Comparison of ENCODE assay signal across 12 cellular contexts in the genomic region with DNA sequence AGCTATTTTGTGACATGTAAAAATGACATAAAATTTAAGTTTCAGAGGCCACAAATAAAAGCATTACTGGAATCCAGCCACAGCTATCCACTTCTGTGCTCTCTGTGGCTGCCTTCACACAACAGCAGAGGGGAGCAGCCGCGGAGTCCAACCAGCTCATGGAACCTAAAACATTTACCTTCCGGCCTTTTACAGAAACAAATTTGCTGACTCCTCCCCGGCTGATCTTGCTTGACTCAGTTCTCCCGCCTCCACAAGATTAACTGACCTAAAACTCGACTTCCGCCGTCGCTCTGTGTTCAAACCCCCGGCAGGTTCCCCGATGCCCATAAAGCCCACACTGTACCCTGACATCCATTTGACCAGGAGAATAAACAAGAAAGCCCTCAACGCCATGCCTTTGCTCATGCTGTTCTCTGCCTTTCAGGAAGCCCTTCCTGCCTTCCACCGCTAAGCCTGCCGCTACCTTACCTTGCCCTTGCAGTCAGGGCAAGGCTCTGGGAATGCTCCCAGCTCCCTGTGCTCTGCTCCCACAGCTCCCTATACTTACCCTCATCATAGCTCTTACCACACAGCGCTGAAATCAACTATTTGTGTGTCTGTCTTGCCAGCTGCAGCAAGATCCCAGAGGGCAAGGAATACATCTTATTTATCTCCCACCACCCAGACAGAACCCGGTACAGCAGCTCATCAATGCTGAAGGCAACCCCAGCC. TPM values are rescaled to one million over a fixed set of nuclear protein-coding genes. Genes with fewer than 3 reads are reported as not detected.
A peak's percentile ranks its signal among the peaks of the same experiment; 100 is the strongest.
DNase-seq lines count a peak whose midpoint lies in the region; ATAC-seq and TF ChIP-seq lines count a peak whose summit lies in the region.
"Had no signal": no experiment of that assay in that cellular context is flagged by ENCODE, and none has a peak within 500 bp of the region (broad histone marks: within the 10 kb centered on the region; RNA-seq: fewer than 3 reads in every experiment).

No MANE protein-coding gene starts in this region.

- POLR2A ChIA-PET in Panc1 (lab: Charles Lee) = no interaction called here

- peaks cover 19% of the 10 kb centered on the region for H3F3A ChIP-seq in GM23248 (ENCODE audit: insufficient read depth)

- intact Hi-C loops in Panc1 (cut with micrococcal nuclease; ENCODE audit: unreplicated experiment) = no loop called here

- H3K36me3 ChIP-seq in Panc1 (ENCODE audit: control insufficient read depth, insufficient read depth, low read length) (no peaks in the 10 kb centered on the region), GM23248 (ENCODE audit: low read depth) (no peaks in the 10 kb centered on the region)

- no peaks in the 10 kb centered on the region for H3K9me3 Mint-ChIP-seq in osteocyte (ENCODE audit: unreplicated experiment)

- H3K4me1 ChIP-seq in Panc1 (ENCODE audit: control insufficient read depth, insufficient read depth, low read length) (peaks cover 10% of the 10 kb centered on the region), GM23248 (ENCODE audit: insufficient read depth) (peaks cover 23% of the 10 kb centered on the region)

- no peak overlapping the region for H3K9ac ChIP-seq in GM23248

- H3K4me1 Mint-ChIP-seq in osteocyte (ENCODE audit: unreplicated experiment) = peaks cover 73% of the 10 kb centered on the region

- H3K4me3 ChIP-seq in Panc1 (ENCODE audit: low read depth in 2 of 2, low read length in 2 of 2) = no peak overlapping the region
- no peak overlapping the region for H3K4me3 ChIP-seq in GM23248

- no peaks in the 10 kb centered on the region for H3K27me3 ChIP-seq in Panc1 (ENCODE audit: control insufficient read depth, insufficient read depth, low read length)
- H3K27me3 ChIP-seq in GM23248 (replicated peaks; ENCODE audit: insufficient read depth) = no peaks in the 10 kb centered on the region

- in situ Hi-C loops in Panc1 (cut with HindIII; ENCODE audit: low pct_unique_long_range_greater_than_20kb, low sequenced_read_pairs) = no loop called here
- in situ Hi-C loops in GM23248 (cut with MboI) = no loop called here

- peaks cover 97% of the 10 kb centered on the region for H3K79me2 ChIP-seq in GM23248 (ENCODE audit: insufficient read depth)

- H3K27ac Mint-ChIP-seq in osteocyte (ENCODE audit: unreplicated experiment) = peak overlapping the region; percentile 70

- H4K20me1 ChIP-seq in GM23248 (ENCODE audit: insufficient read depth) = no peaks in the 10 kb centered on the region

- no peak overlapping the region for H2AFZ ChIP-seq in GM23248

- DNase-seq in ELF-1 (ENCODE audit: low read depth, low spot score) (peak; percentile 36), Panc1 (ENCODE audit: low read depth, low spot score) (no peak), fibroblast of peridontal ligament (ENCODE audit: extremely low read depth) (peak; percentile 52), osteocyte (ENCODE audit: extremely low spot score, unreplicated experiment) (no peak), NCI-H2196 treated with DMSO at 0.1 percent for 48 hours (lab: John Stamatoyannopoulos, UW; ENCODE audit: unreplicated experiment) (no peak), NCI-H1436 treated with DMSO at 0.1 percent for 48 hours (lab: John Stamatoyannopoulos, UW) (no peak), GM23248 (no peak)
- DNase-seq: activated CD4-positive, alpha-beta T cell treated with anti-CD3 and anti-CD28 coated beads for 48 hours; activated gamma-delta T cell treated with Interleukin-2 at 50 U/mL for 16 hours; central memory CD4-positive, alpha-beta T cell; NCI-H2081 treated with DMSO at 0.1 percent for 48 hours; substantia nigra had no signal

- H3K27me3 Mint-ChIP-seq in osteocyte (ENCODE audit: unreplicated experiment) = no peaks in the 10 kb centered on the region

- CTCF ChIA-PET in Panc1 (lab: Charles Lee) = no interaction called here

- H3K4me2 ChIP-seq in GM23248 (ENCODE audit: unreplicated experiment) = no peak overlapping the region

- ATAC-seq in Panc1 = no peak

- no peak overlapping the region for H3K27ac ChIP-seq in Panc1 (ENCODE audit: low read length)
- H3K27ac ChIP-seq in GM23248 = no peak overlapping the region

- H3K36me3 Mint-ChIP-seq in osteocyte (ENCODE audit: unreplicated experiment) = no peaks in the 10 kb centered on the region

- no peak overlapping the region for H3K4me3 Mint-ChIP-seq in osteocyte (ENCODE audit: unreplicated experiment)

- WGBS in GM23248 (ENCODE audit: low coverage in 1 of 2, low lambda C conversion rate in 2 of 2, missing lambda C conversion rate in 2 of 2), 2 experiments = 89 to 91% methylated on average over 16 of the region's 16 CpGs

- TSS peak; percentile 8 for BruUV-seq in Panc1 (replicated peaks; lab: Mats Ljungman, UMichigan)

- TF ChIP-seq CTCF in Panc1 (IDR thresholded peaks at IDR 0.05) = no peak
- TF ChIP-seq CTCF in osteocyte (IDR thresholded peaks at IDR 0.05) = no peak

- H3K9me3 ChIP-seq in Panc1 (ENCODE audit: control insufficient read depth, insufficient read depth, low read depth, low read length) (no peaks in the 10 kb centered on the region), GM23248 (ENCODE audit: low read depth) (no peaks in the 10 kb centered on the region)

- no peaks in the 10 kb centered on the region for H3K9me2 ChIP-seq in GM23248 (ENCODE audit: insufficient read depth)

RNA-seq across cellular contexts. Expression of a gene that starts 35.4 kb away (rescaled TPM):
- total RNA-seq in Panc1 (2021; ENCODE audit: unreplicated experiment) (47.1 TPM), osteocyte (44.2 and 47.9 TPM in 2 replicates)
- 26.1 TPM for polyA plus RNA-seq in Panc1 (2012; ENCODE audit: insufficient read length)
- total RNA-seq in GM23248 (2014; rRNA removed; shearing (Covaris generic)) = 25.1 and 33.9 TPM in 2 replicates
- 6.1 and 6.6 TPM in 2 replicates for polyA plus RNA-seq in GM23248 (2016; fragmentation: Nextera tagmentation; extraction: Ambion mirVana)

Comparison
In these comparisons a context has a peak if more than half of its experiments do, and no peak if none do; other contexts are left out.
1. DNase-seq: peak in ELF-1 (single experiment) and fibroblast of peridontal ligament (single experiment); none in Panc1 (single experiment), osteocyte (single experiment), NCI-H2196 treated with DMSO at 0.1 percent for 48 hours (single experiment), NCI-H1436 treated with DMSO at 0.1 percent for 48 hours (single experiment) and GM23248 (single experiment).